Comparison of ENCODE assay signal across 21 cellular contexts in the genomic region with DNA sequence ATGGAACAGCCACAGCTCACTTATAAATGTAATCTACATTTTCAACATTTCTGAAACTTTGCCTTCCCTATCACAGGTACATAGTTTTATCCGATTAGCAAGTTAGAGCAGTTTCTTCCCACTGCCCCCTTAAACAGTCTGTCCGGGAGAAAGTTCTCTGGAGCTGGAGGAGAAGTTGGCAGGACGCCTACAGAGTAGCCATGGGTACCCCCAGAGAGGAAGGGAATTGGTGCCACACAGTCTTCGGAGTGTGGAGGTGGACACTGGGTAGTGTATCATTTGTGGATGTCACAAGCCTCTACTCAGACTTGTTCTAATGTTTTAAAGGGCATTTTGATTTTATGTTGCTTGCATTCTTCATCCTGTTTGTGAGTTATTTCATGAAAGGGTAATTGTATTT. TPM values are rescaled to one million over a fixed set of nuclear protein-coding genes. Genes with fewer than 3 reads are reported as not detected.
DNase-seq lines count a peak whose midpoint lies in the region; ATAC-seq and TF ChIP-seq lines count a peak whose summit lies in the region.
"Had no signal": no experiment of that assay in that cellular context is flagged by ENCODE, and none has a peak within 500 bp of the region (broad histone marks: within the 10 kb centered on the region; RNA-seq: fewer than 3 reads in every experiment).

No MANE protein-coding gene starts in this region.

- no peak overlapping the region for H2AFZ ChIP-seq in trophoblast cell (ENCODE audit: insufficient read depth, low read length, poor library complexity)

- H3K4me2 ChIP-seq in trophoblast cell (ENCODE audit: low read length): no peak overlapping the region

- no peak overlapping the region for H2BK120ac ChIP-seq in trophoblast cell (ENCODE audit: insufficient read depth, low read length, poor library complexity)

- H4K91ac ChIP-seq in trophoblast cell (ENCODE audit: low read depth, low read length): peak overlapping the region; percentile 57

- ATAC-seq in HG03442 (IDR thresholded peaks at IDR 0.05; ENCODE audit: unreplicated experiment): no peak
- ATAC-seq: HCT116; stimulated activated naive B cell treated with anti-CD40 and anti-IgM and Interleukin-4, amounts not matched to agents 10 μg/mL and 1 μg/mL and 100 μg/mL, for 72 hours had no signal

- no peak overlapping the region for H3K9ac ChIP-seq in trophoblast cell (ENCODE audit: low read length)

- H2AK5ac ChIP-seq in trophoblast cell (ENCODE audit: low read length): no peak overlapping the region

- H4K12ac ChIP-seq in trophoblast cell (ENCODE audit: low read depth, low read length): no peak overlapping the region

- peaks cover 3% of the 10 kb centered on the region for H3K79me1 ChIP-seq in trophoblast cell (ENCODE audit: low read length)

- CTCF ChIA-PET in A673 (lab: Charles Lee): no interaction called here
- CTCF ChIA-PET in GM10248 (lab: Yijun Ruan, JAX): interaction anchor here (0.9 kb wide), 1 partner anchor 12 kb away, joined by 3 read pairs; no protein-coding TSS in a partner anchor

- H2BK5ac ChIP-seq in trophoblast cell (ENCODE audit: low read depth, low read length, poor library complexity): no peak overlapping the region

- no peak overlapping the region for H4K8ac ChIP-seq in trophoblast cell (ENCODE audit: low read depth, low read length)

- H3K79me2 ChIP-seq in trophoblast cell (ENCODE audit: control insufficient read depth, insufficient read depth, low read length, poor library complexity): no peaks in the 10 kb centered on the region

- intact Hi-C loops in A673 (cut with micrococcal nuclease; ENCODE audit: unreplicated experiment): no loop called here

- peak overlapping the region; percentile 44 for H3K23ac ChIP-seq in trophoblast cell (ENCODE audit: low read length)

- TF ChIP-seq CTCF in A673 (conservative IDR thresholded peaks at IDR 0.05; ENCODE audit: low read depth, low read length): no peak
- no peak for TF ChIP-seq CTCF in GM10248 (IDR thresholded peaks at IDR 0.05; ENCODE audit: control extremely low read depth, extremely low read depth, low read depth, missing control alignments)

- POLR2A ChIA-PET in A673 (lab: Charles Lee; ENCODE audit: low non-redundant PET): interaction anchor here (0.5 kb wide), 1 partner anchor 40 kb away, joined by 3 read pairs; no protein-coding TSS in a partner anchor
- POLR2A ChIA-PET in GM10248 (lab: Yijun Ruan, JAX): interaction anchor here (0.5 kb wide), 1 partner anchor 27 kb away, joined by 6 read pairs; no protein-coding TSS in a partner anchor

- no peak overlapping the region for H3K18ac ChIP-seq in trophoblast cell (ENCODE audit: low read length)

- H3K14ac ChIP-seq in trophoblast cell (ENCODE audit: low read length): no peak overlapping the region

- WGBS in trophoblast cell (ENCODE audit: extremely low coverage, insufficient coverage, insufficient read length): no CpG with 5 or more reads among the region's 4 CpGs

- no peaks in the 10 kb centered on the region for H3K36me3 ChIP-seq in A673 (ENCODE audit: insufficient read depth, low read length, poor library complexity, severe bottlenecking)
- no peaks in the 10 kb centered on the region for H3K36me3 ChIP-seq in trophoblast cell (ENCODE audit: control insufficient read depth in 1 of 2, insufficient read depth in 2 of 2, low read length in 2 of 2)

- BruUV-seq in A673 (replicated peaks; lab: Mats Ljungman, UMichigan): no TSS peak

- no peak overlapping the region for H3K4me3 ChIP-seq in A673 (ENCODE audit: low read depth, low read length, poor library complexity, severe bottlenecking)
- H3K4me3 ChIP-seq in trophoblast cell (ENCODE audit: low read depth, low read length): no peak overlapping the region
- H3K4me3 ChIP-seq: transverse colon had no signal

- no peak overlapping the region for H2BK12ac ChIP-seq in trophoblast cell (ENCODE audit: low read length)

- H3K27ac ChIP-seq in A673 (ENCODE audit: low read depth, low read length, poor library complexity, severe bottlenecking) (no peak overlapping the region), trophoblast cell (ENCODE audit: low read depth, low read length) (no peak overlapping the region)
- H3K27ac ChIP-seq: transverse colon had no signal

- peak overlapping the region; percentile 24 for H3K4ac ChIP-seq in trophoblast cell (ENCODE audit: low read depth, low read length)

- H3K9me3 ChIP-seq in A673 (ENCODE audit: low read depth, low read length, poor library complexity, severe bottlenecking) (peaks cover 12% of the 10 kb centered on the region), trophoblast cell (ENCODE audit: insufficient read depth, low read depth, low read length) (no peaks in the 10 kb centered on the region)

- H3K27me3 ChIP-seq in A673 (replicated peaks; ENCODE audit: insufficient read depth, low read depth, low read length, poor library complexity) (no peaks in the 10 kb centered on the region), trophoblast cell (ENCODE audit: insufficient read depth, low read length) (no peaks in the 10 kb centered on the region)
- H3K27me3 ChIP-seq: transverse colon had no signal

- DNase-seq in A673 (ENCODE audit: low spot score): peak; percentile 9
- peak; percentile 10 for DNase-seq in RPMI7951 (ENCODE audit: low read depth)
- peak; percentile 12 for DNase-seq in globus pallidus (ENCODE audit: low spot score)
- DNase-seq in trophoblast cell: no peak
- DNase-seq in activated T-cell treated with anti-CD3 and anti-CD28 coated beads for 4 hours: no peak
- no peak for DNase-seq in GM10248 (ENCODE audit: extremely low spot score)
- no peak for DNase-seq in hepatic stellate cell (ENCODE audit: low spot score)
- DNase-seq: activated CD4-positive, alpha-beta T cell treated with anti-CD3 and anti-CD28 coated beads, Interleukin-2, amount 50 U/mL, for 1 hour; activated CD8-positive, alpha-beta memory T cell treated with anti-CD3 and anti-CD28 coated beads, Interleukin-2, amount 50 U/mL, for 48 hours; activated naive CD4-positive, alpha-beta T cell treated with Interleukin-2 at 50 U/mL for 16 hours; CD8-positive, alpha-beta memory T cell; EL; KG1; NCI-H2081 treated with DMSO at 0.1 percent for 48 hours; NCI-H510A treated with DMSO at 0.1 percent for 48 hours; stimulated activated CD4-positive, alpha-beta T cell treated with anti-CD3 and anti-CD28 coated beads, Interleukin-15, amount 100 ng/mL, for 24 hours; stimulated activated naive B cell treated with anti-CD40 and anti-IgM and Interleukin-4, amounts not matched to agents 10 μg/mL and 1 μg/mL and 100 μg/mL, for 72 hours; T-helper 1 cell; transverse colon had no signal

- H3K4me1 ChIP-seq in A673 (ENCODE audit: insufficient read depth, low read length, poor library complexity, severe bottlenecking) (no peaks in the 10 kb centered on the region), trophoblast cell (ENCODE audit: control insufficient read depth in 1 of 2, insufficient read depth in 2 of 2, low read length in 2 of 2) (peaks cover 0 to 7% of the 10 kb centered on the region in 2 experiments)

RNA-seq across cellular contexts. Expression of a gene that starts 39.0 kb away (rescaled TPM):
- total RNA-seq in A673 (2021): 12.3 and 14.0 TPM in 2 replicates
- total RNA-seq in RPMI7951 (2014; rRNA removed; shearing (Covaris generic)): 1.6 and 2.5 TPM in 2 replicates
- polyA plus RNA-seq in trophoblast cell (2013): 11.5 and 12.3 TPM in 2 replicates

Comparison
In these comparisons a context has a peak if more than half of its experiments do, and no peak if none do; other contexts are left out.
1. DNase-seq: peak in A673 (single experiment), RPMI7951 (single experiment) and globus pallidus (single experiment); none in trophoblast cell (0 of 2), activated T-cell treated with anti-CD3 and anti-CD28 coated beads for 4 hours (single experiment), GM10248 (single experiment) and hepatic stellate cell (single experiment).